ENCODE assay signal across 8 cellular contexts in genomic region chr10:129465796-129466702, GRCh38. TPM values are rescaled to one million over a fixed set of nuclear protein-coding genes. Genes with fewer than 3 reads are reported as not detected.
DNase-seq lines count a peak whose midpoint lies in the region; FAIRE-seq and TF ChIP-seq lines count a peak whose summit lies in the region.

No MANE protein-coding gene starts in this region.

- H3K9me3 ChIP-seq in small intestine (ENCODE audit: control insufficient read depth, low read depth), result no peaks in the 10 kb centered on the region

- H3K36me3 Mint-ChIP-seq in activated CD4-positive, alpha-beta T cell treated with anti-CD3 and anti-CD28 coated beads, Interleukin-2, amount 10 ng/mL, durations not matched to agents 7 days and 5 days (ENCODE audit: low read depth), result no peaks in the 10 kb centered on the region

- no peaks in the 10 kb centered on the region for H3K27me3 ChIP-seq in small intestine (ENCODE audit: control insufficient read depth in 2 of 2, insufficient read depth in 2 of 2, low read length in 2 of 2)

- peak overlapping the region; percentile 68 for H3K4me3 ChIP-seq in fibroblast of the aortic adventitia (ENCODE audit: low read depth, low read length)
- H3K4me3 ChIP-seq in small intestine (ENCODE audit: low read depth in 1 of 2, low read length in 2 of 2), result peak overlapping the region in 1 of 2 donors; percentile 75

- POLR2A ChIA-PET in activated CD4-positive, alpha-beta T cell treated with anti-CD3 and anti-CD28 coated beads, Interleukin-2, amount 10 ng/mL, durations not matched to agents 7 days and 5 days (lab: Charles Lee), result no interaction called here
- POLR2A ChIA-PET in RWPE1 (lab: Yijun Ruan, JAX; ENCODE audit: low non-redundant PET), result no interaction called here

- TF ChIP-seq CTCF in RWPE1 (conservative IDR thresholded peaks at IDR 0.05; ENCODE audit: low read depth) (no peak), fibroblast of the aortic adventitia (IDR thresholded peaks at IDR 0.05; ENCODE audit: insufficient read depth, low read length) (no peak)

- H3K4me1 Mint-ChIP-seq in activated CD4-positive, alpha-beta T cell treated with anti-CD3 and anti-CD28 coated beads, Interleukin-2, amount 10 ng/mL, durations not matched to agents 7 days and 5 days, result peaks cover 9% of the 10 kb centered on the region

- FAIRE-seq in small intestine (lab: Jason Lieb, UNC), result no peak

- no peaks in the 10 kb centered on the region for H3K27me3 Mint-ChIP-seq in activated CD4-positive, alpha-beta T cell treated with anti-CD3 and anti-CD28 coated beads, Interleukin-2, amount 10 ng/mL, durations not matched to agents 7 days and 5 days

- DNase-seq in activated CD4-positive, alpha-beta T cell treated with anti-CD3 and anti-CD28 coated beads, Interleukin-2, amount 10 ng/mL, durations not matched to agents 7 days and 5 days, result peak; percentile 8
- no peak for DNase-seq in activated CD4-positive, alpha-beta T cell treated with anti-CD3 and anti-CD28 coated beads for 1 hour
- DNase-seq in RWPE1 (ENCODE audit: low spot score) (no peak), fibroblast of the aortic adventitia (ENCODE audit: low read depth) (peak; percentile 2), small intestine (no peak), GDM1 (lab: John Stamatoyannopoulos, UW) (no peak), SK-N-DZ (ENCODE audit: low spot score) (no peak)
- no peak for DNase-seq in NK-92 treated with Interleukin-12 subunit alpha and Interleukin-12 subunit beta, amount 100 ng/mL, for 24 hours (lab: John Stamatoyannopoulos, UW)

- peak overlapping the region; percentile 66 for H3K4me3 Mint-ChIP-seq in activated CD4-positive, alpha-beta T cell treated with anti-CD3 and anti-CD28 coated beads, Interleukin-2, amount 10 ng/mL, durations not matched to agents 7 days and 5 days

- 79 to 88% (median 85%) methylated on average over 21 of the region's 21 CpGs for WGBS in small intestine, 3 donors

- H3K4me1 ChIP-seq in small intestine (ENCODE audit: control insufficient read depth in 2 of 2, insufficient read depth in 1 of 2, low read depth in 1 of 2, low read length in 1 of 2), result peaks cover 0 to 3% of the 10 kb centered on the region in 2 donors

- H3K27ac ChIP-seq in RWPE1, result peak overlapping the region; percentile 77
- peak overlapping the region; percentile 1 to 88 for H3K27ac ChIP-seq in small intestine (ENCODE audit: low read depth in 1 of 2, low read length in 1 of 2)

- CTCF ChIA-PET in activated CD4-positive, alpha-beta T cell treated with anti-CD3 and anti-CD28 coated beads, Interleukin-2, amount 10 ng/mL, durations not matched to agents 7 days and 5 days (lab: Charles Lee), result no interaction called here
- CTCF ChIA-PET in RWPE1 (lab: Yijun Ruan, JAX), result no interaction called here

- H3K9me3 Mint-ChIP-seq in activated CD4-positive, alpha-beta T cell treated with anti-CD3 and anti-CD28 coated beads, Interleukin-2, amount 10 ng/mL, durations not matched to agents 7 days and 5 days, result no peaks in the 10 kb centered on the region

- peak overlapping the region; percentile 74 for H3K27ac Mint-ChIP-seq in activated CD4-positive, alpha-beta T cell treated with anti-CD3 and anti-CD28 coated beads, Interleukin-2, amount 10 ng/mL, durations not matched to agents 7 days and 5 days

- no peaks in the 10 kb centered on the region for H3K36me3 ChIP-seq in small intestine (ENCODE audit: control insufficient read depth in 2 of 2, insufficient read depth in 2 of 2, low read length in 2 of 2)

RNA-seq across cellular contexts. Expression of gene MGMT, which starts 1.0 kb away (rescaled TPM):
- total RNA-seq in activated CD4-positive, alpha-beta T cell treated with anti-CD3 and anti-CD28 coated beads, Interleukin-2, amount 10 ng/mL, durations not matched to agents 7 days and 5 days, result 10 to 100 TPM; 17.6 to 19.3 TPM
- total RNA-seq in fibroblast of the aortic adventitia (ENCODE audit: low replicate concordance), result 21.8 and 44.9 TPM in 2 replicates
- polyA plus RNA-seq in small intestine, result 10 to 100 TPM in 2 of 3 donors, 1 to 10 TPM in 1; 9.8 to 22.4 (median 14.0) TPM
- polyA plus RNA-seq in SK-N-DZ (2014; cell fraction: cytosol; rRNA removed), result 7.3 and 14.0 TPM in 2 replicates
- polyA plus RNA-seq in SK-N-DZ (2014; cell fraction: nucleus; rRNA removed), result 4.6 and 11.9 TPM in 2 replicates

Comparison
In these comparisons a context has a peak if more than half of its experiments do, and no peak if none do; other contexts are left out.
1. DNase-seq: peak in activated CD4-positive, alpha-beta T cell treated with anti-CD3 and anti-CD28 coated beads, Interleukin-2, amount 10 ng/mL, durations not matched to agents 7 days and 5 days (single experiment) and fibroblast of the aortic adventitia (single experiment); none in activated CD4-positive, alpha-beta T cell treated with anti-CD3 and anti-CD28 coated beads for 1 hour (single experiment), RWPE1 (single experiment), small intestine (single experiment), NK-92 treated with Interleukin-12 subunit alpha and Interleukin-12 subunit beta, amount 100 ng/mL, for 24 hours (single experiment), GDM1 (single experiment) and SK-N-DZ (single experiment).